Comparison of ENCODE assay signal across 1 cellular context in the genomic region with DNA sequence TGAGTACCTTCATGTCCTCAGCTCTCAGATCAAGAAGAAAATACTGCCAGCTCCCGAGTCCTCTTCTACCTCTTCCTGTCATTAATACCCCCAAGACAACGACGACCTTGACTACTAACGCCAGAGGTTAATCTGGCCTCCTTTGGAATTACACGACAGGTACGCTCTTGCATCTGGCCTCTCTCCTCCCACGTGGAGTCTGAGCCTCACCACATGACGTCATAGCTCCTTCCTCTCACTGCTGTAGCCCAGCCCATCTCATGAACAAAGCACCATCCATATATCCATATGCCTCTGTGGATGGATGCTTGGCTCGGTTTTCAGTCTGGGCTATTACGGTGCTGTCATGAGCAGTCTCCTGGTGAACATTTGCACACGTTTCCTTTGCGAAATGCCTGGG.
TF ChIP-seq lines count a peak whose summit lies in the region.

No MANE protein-coding gene starts in this region.

TF ChIP-seq in K562, 482 proteins besides CTCF, POLR2A, EP300 and RAD21 (continued from another document):
- TF ChIP-seq JUN (IDR thresholded peaks at IDR 0.05; ENCODE audit: borderline replicate concordance, low read depth, low read length) = peak; percentile 73; the same call in 1 of the 2 replicates
- TF ChIP-seq JUN (CRISPR knock-in tag; IDR thresholded peaks at IDR 0.05; ENCODE audit: borderline replicate concordance) = no peak
- peak; percentile 89 for TF ChIP-seq CREM (IDR thresholded peaks at IDR 0.05; ENCODE audit: low read depth)
- peak; percentile 47 for TF ChIP-seq EGR1 (conservative IDR thresholded peaks at IDR 0.05)
- no peak for TF ChIP-seq PRDM10 (IDR thresholded peaks at IDR 0.05; ENCODE audit: partially characterized antibody)
- TF ChIP-seq, protein P1, sequence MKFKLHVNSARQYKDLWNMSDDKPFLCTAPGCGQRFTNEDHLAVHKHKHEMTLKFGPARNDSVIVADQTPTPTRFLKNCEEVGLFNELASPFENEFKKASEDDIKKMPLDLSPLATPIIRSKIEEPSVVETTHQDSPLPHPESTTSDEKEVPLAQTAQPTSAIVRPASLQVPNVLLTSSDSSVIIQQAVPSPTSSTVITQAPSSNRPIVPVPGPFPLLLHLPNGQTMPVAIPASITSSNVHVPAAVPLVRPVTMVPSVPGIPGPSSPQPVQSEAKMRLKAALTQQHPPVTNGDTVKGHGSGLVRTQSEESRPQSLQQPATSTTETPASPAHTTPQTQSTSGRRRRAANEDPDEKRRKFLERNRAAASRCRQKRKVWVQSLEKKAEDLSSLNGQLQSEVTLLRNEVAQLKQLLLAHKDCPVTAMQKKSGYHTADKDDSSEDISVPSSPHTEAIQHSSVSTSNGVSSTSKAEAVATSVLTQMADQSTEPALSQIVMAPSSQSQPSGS (CRISPR knock-in tag; IDR thresholded peaks at IDR 0.05) = peak; percentile 89; the same call in 1 of the 2 replicates
- TF ChIP-seq USF1 (CRISPR knock-in tag; IDR thresholded peaks at IDR 0.05) = peak; percentile 51; the same call in 1 of the 2 replicates
- TF ChIP-seq ZEB2 (IDR thresholded peaks at IDR 0.05) = 0 out of 2 replicates have a peak, but pooled peaks have one; percentile 33
- TF ChIP-seq ATF3 (IDR thresholded peaks at IDR 0.05) = peak; percentile 93
- TF ChIP-seq ATF3 (CRISPR knock-in tag; conservative IDR thresholded peaks at IDR 0.05) = no peak
- no peak for TF ChIP-seq CEBPG (CRISPR knock-in tag; IDR thresholded peaks at IDR 0.05)
- 0 out of 4 replicates have a peak, but pooled peaks of 1 of the 2 experiments have one; percentile 10 for TF ChIP-seq CEBPG (tag; conservative IDR thresholded peaks at IDR 0.05 in 1 of 2, IDR thresholded peaks at IDR 0.05 in 1 of 2)
- TF ChIP-seq EHMT2 (IDR thresholded peaks at IDR 0.05) = 0 out of 2 replicates have a peak, but pooled peaks have one; percentile 24
- TF ChIP-seq CTBP1 (IDR thresholded peaks at IDR 0.05; ENCODE audit: borderline replicate concordance) = 0 out of 2 replicates have a peak, but pooled peaks have one; percentile 25
- peak; percentile 52; the same call in 1 of the 2 replicates for TF ChIP-seq ESRRA (IDR thresholded peaks at IDR 0.05; ENCODE audit: borderline replicate concordance, low read depth)
- TF ChIP-seq ATF1 (CRISPR knock-in tag; IDR thresholded peaks at IDR 0.05) = peak; percentile 19; the same call in 1 of the 2 replicates
- TF ChIP-seq ATF1 (tag; IDR thresholded peaks at IDR 0.05) = peak; percentile 86
